In genomic region chr2:242040681-242041080, GRCh38 we compare ENCODE assay signal across 22 cellular contexts.
DNase-seq lines count a peak whose midpoint lies in the region; ATAC-seq and TF ChIP-seq lines count a peak whose summit lies in the region.
"Had no signal": no experiment of that assay in that cellular context is flagged by ENCODE, and none has a peak within 500 bp of the region (broad histone marks: within the 10 kb centered on the region; RNA-seq: fewer than 3 reads in every experiment).

No MANE protein-coding gene starts in this region.

- peaks cover 5% of the 10 kb centered on the region for H3K4me1 ChIP-seq in NT2/D1 (ENCODE audit: insufficient read depth, insufficient read length)
- no peaks in the 10 kb centered on the region for H3K4me1 ChIP-seq in upper lobe of left lung
- H3K4me1 ChIP-seq: BE2C had no signal

- peaks cover 3% of the 10 kb centered on the region for H3K4me1 Mint-ChIP-seq in activated CD4-positive, alpha-beta T cell treated with anti-CD3 and anti-CD28 coated beads, Interleukin-2, amount 10 ng/mL, durations not matched to agents 24 days and 14 days
- H3K4me1 Mint-ChIP-seq: CD8-positive, alpha-beta memory T cell; GM23338 had no signal

- no peak overlapping the region for H3K27ac Mint-ChIP-seq in activated CD4-positive, alpha-beta T cell treated with anti-CD3 and anti-CD28 coated beads, Interleukin-2, amount 10 ng/mL, durations not matched to agents 24 days and 14 days
- H3K27ac Mint-ChIP-seq: GM23338, HFFc6 had no signal

- DNase-seq in NT2/D1 (ENCODE audit: low read depth, low spot score) = no peak
- DNase-seq in mesenteric fat pad (ENCODE audit: low spot score) = peak; percentile 85
- peak; percentile 16 to 60 for DNase-seq in upper lobe of left lung
- DNase-seq in NCI-H2081 (lab: John Stamatoyannopoulos, UW) = no peak
- no peak for DNase-seq in activated CD4-positive, alpha-beta T cell treated with anti-CD3 and anti-CD28 coated beads, Interleukin-2, amount 10 ng/mL, durations not matched to agents 24 days and 14 days
- DNase-seq: ACHN; BE2C; C1 segment of cervical spinal cord; CD4-positive, CD25-positive, alpha-beta regulatory T cell; CD8-positive, alpha-beta memory T cell; COR-L47; DMS 273 treated with DMSO at 0.1 percent for 48 hours; DMS53; DND-41; EL; HFFc6 had no signal

- H3K4me3 ChIP-seq in NT2/D1 (ENCODE audit: insufficient read length, low read depth) = no peak overlapping the region
- no peak overlapping the region for H3K4me3 ChIP-seq in upper lobe of left lung
- H3K4me3 ChIP-seq: GM12878, GM23338 had no signal

- peaks cover 21% of the 10 kb centered on the region for H3K27me3 Mint-ChIP-seq in activated CD4-positive, alpha-beta T cell treated with anti-CD3 and anti-CD28 coated beads, Interleukin-2, amount 10 ng/mL, durations not matched to agents 24 days and 14 days

- ATAC-seq in esophagus mucosa = peak; percentile 33
- peak in 1 of 2 donors; percentile 19 for ATAC-seq in upper lobe of left lung (ENCODE audit: low FRiP score in 2 of 2)
- ATAC-seq in GM21737 (IDR thresholded peaks at IDR 0.05; ENCODE audit: unreplicated experiment) = no peak
- no peak for ATAC-seq in HG02763 (IDR thresholded peaks at IDR 0.05; ENCODE audit: unreplicated experiment)
- ATAC-seq: GM12878, GM23338, HCT116 had no signal

- intact Hi-C loops in activated CD4-positive, alpha-beta T cell treated with anti-CD3 and anti-CD28 coated beads, Interleukin-2, amount 10 ng/mL, durations not matched to agents 24 days and 14 days (cut with micrococcal nuclease) = no loop called here

- peaks cover 100% of the 10 kb centered on the region for H3K27me3 ChIP-seq in NT2/D1 (ENCODE audit: insufficient read depth, insufficient read length)
- peaks cover 0 to 5% (median 0%) of the 10 kb centered on the region in 4 donors for H3K27me3 ChIP-seq in upper lobe of left lung
- H3K27me3 ChIP-seq: BE2C had no signal

- TF ChIP-seq CTCF in upper lobe of left lung (IDR thresholded peaks at IDR 0.05) = no peak

- peaks cover 18% of the 10 kb centered on the region; the same call in 1 of the 2 replicates for H3K9me3 ChIP-seq in NT2/D1 (ENCODE audit: insufficient read depth, low read length)
- no peaks in the 10 kb centered on the region for H3K9me3 ChIP-seq in upper lobe of left lung
- H3K9me3 ChIP-seq: BE2C had no signal

- TF ChIP-seq EP300 in upper lobe of left lung (IDR thresholded peaks at IDR 0.05) = no peak

- no peak overlapping the region for H3K4me3 Mint-ChIP-seq in activated CD4-positive, alpha-beta T cell treated with anti-CD3 and anti-CD28 coated beads, Interleukin-2, amount 10 ng/mL, durations not matched to agents 24 days and 14 days
- H3K4me3 Mint-ChIP-seq: CD4-positive, CD25-positive, alpha-beta regulatory T cell; CD8-positive, alpha-beta memory T cell; GM23338; HFFc6 had no signal

- no peak for TF ChIP-seq POLR2A in upper lobe of left lung (IDR thresholded peaks at IDR 0.05)

- no peaks in the 10 kb centered on the region for H3K9me3 Mint-ChIP-seq in activated CD4-positive, alpha-beta T cell treated with anti-CD3 and anti-CD28 coated beads, Interleukin-2, amount 10 ng/mL, durations not matched to agents 24 days and 14 days
- H3K9me3 Mint-ChIP-seq: CD8-positive, alpha-beta memory T cell had no signal

- WGBS in upper lobe of left lung, 2 donors = 82 to 85% methylated on average over 2 to 15 of the region's 15 CpGs

- no peaks in the 10 kb centered on the region for H3K36me3 Mint-ChIP-seq in activated CD4-positive, alpha-beta T cell treated with anti-CD3 and anti-CD28 coated beads, Interleukin-2, amount 10 ng/mL, durations not matched to agents 24 days and 14 days (ENCODE audit: low read depth)
- H3K36me3 Mint-ChIP-seq: CD4-positive, CD25-positive, alpha-beta regulatory T cell had no signal

- H3K27ac ChIP-seq in upper lobe of left lung = no peak overlapping the region

- no peaks in the 10 kb centered on the region for H3K36me3 ChIP-seq in NT2/D1 (ENCODE audit: insufficient read depth, insufficient read length, low read length)
- H3K36me3 ChIP-seq in upper lobe of left lung = no peaks in the 10 kb centered on the region
- H3K36me3 ChIP-seq: BE2C had no signal

- H3K9ac ChIP-seq in NT2/D1 (ENCODE audit: insufficient read length, low read depth) = peak overlapping the region; percentile 1

Comparison
In these comparisons a context has a peak if more than half of its experiments do, and no peak if none do; other contexts are left out.
1. DNase-seq: peak in mesenteric fat pad (single experiment) and upper lobe of left lung (2 of 2); none in NT2/D1 (single experiment), NCI-H2081 (0 of 2) and activated CD4-positive, alpha-beta T cell treated with anti-CD3 and anti-CD28 coated beads, Interleukin-2, amount 10 ng/mL, durations not matched to agents 24 days and 14 days (single experiment).